ENCODE assay signal across 28 cellular contexts in genomic region chr2:6652271-6652670, GRCh38.
"Had no signal": no experiment of that assay in that cellular context is flagged by ENCODE, and none has a peak within 500 bp of the region (broad histone marks: within the 10 kb centered on the region; RNA-seq: fewer than 3 reads in every experiment).

No MANE protein-coding gene starts in this region.

- H3K9me3 ChIP-seq: ascending aorta, esophagus muscularis mucosa, gastrocnemius medialis had no signal

- H3K36me3 ChIP-seq: ascending aorta, brain microvascular endothelial cell, esophagus muscularis mucosa, gastrocnemius medialis had no signal

- H3K27me3 Mint-ChIP-seq: activated CD4-positive, alpha-beta T cell treated with anti-CD3 and anti-CD28 coated beads, Interleukin-2, amount 10 ng/mL, durations not matched to agents 24 days and 14 days; activated CD8-positive, alpha-beta memory T cell treated with anti-CD3 and anti-CD28 coated beads, Interleukin-2, amount 10 ng/mL, durations not matched to agents 7 days and 5 days; activated naive CD4-positive, alpha-beta T cell treated with anti-CD3 and anti-CD28 coated beads, Interleukin-2, amount 10 ng/mL, durations not matched to agents 7 days and 5 days; activated naive CD8-positive, alpha-beta T cell treated with anti-CD3 and anti-CD28 coated beads, Interleukin-2, amount 10 ng/mL, durations not matched to agents 7 days and 5 days; dendritic cell treated with granulocyte-macrophage colony-stimulating factor and Interleukin-4, amounts not matched to agents 40 ng/mL and 50 ng/mL, for 4 days had no signal

- ATAC-seq: activated CD4-positive, alpha-beta T cell treated with anti-CD3 and anti-CD28 coated beads for 36 hours; activated CD8-positive, alpha-beta memory T cell treated with anti-CD3 and anti-CD28 coated beads, Interleukin-2, amount 10 ng/mL, durations not matched to agents 7 days and 5 days; activated CD8-positive, alpha-beta T cell treated with anti-CD3 and anti-CD28 coated beads, Interleukin-2, amount 10 ng/mL, durations not matched to agents 7 days and 5 days; activated naive CD4-positive, alpha-beta T cell treated with anti-CD3 and anti-CD28 coated beads, Interleukin-2, amount 50 U/mL, for 72 hours; activated T-cell treated with anti-CD3 and anti-CD28 coated beads, Interleukin-2, amount 50 U/mL, for 72 hours; foreskin keratinocyte; gastrocnemius medialis had no signal

- H3K4me3 Mint-ChIP-seq: activated CD4-positive, alpha-beta memory T cell treated with anti-CD3 and anti-CD28 coated beads for 36 hours; activated CD4-positive, alpha-beta T cell treated with anti-CD3 and anti-CD28 coated beads for 36 hours; activated CD4-positive, alpha-beta T cell treated with anti-CD3 and anti-CD28 coated beads, Interleukin-2, amount 10 ng/mL, durations not matched to agents 24 days and 14 days; activated CD8-positive, alpha-beta memory T cell treated with anti-CD3 and anti-CD28 coated beads, Interleukin-2, amount 10 ng/mL, durations not matched to agents 7 days and 5 days; activated CD8-positive, alpha-beta T cell treated with anti-CD3 and anti-CD28 coated beads, Interleukin-2, amount 10 ng/mL, durations not matched to agents 7 days and 5 days; activated naive CD4-positive, alpha-beta T cell treated with anti-CD3 and anti-CD28 coated beads, Interleukin-2, amount 10 ng/mL, durations not matched to agents 7 days and 5 days; activated naive CD8-positive, alpha-beta T cell treated with anti-CD3 and anti-CD28 coated beads, Interleukin-2, amount 10 ng/mL, durations not matched to agents 7 days and 5 days; activated T-cell treated with anti-CD3 and anti-CD28 coated beads, Interleukin-2, amount 50 U/mL, for 72 hours; central memory CD8-positive, alpha-beta T cell; dendritic cell treated with granulocyte-macrophage colony-stimulating factor and Interleukin-4, amounts not matched to agents 40 ng/mL and 50 ng/mL, for 4 days; endodermal cell had no signal

- H3K4me1 Mint-ChIP-seq: activated CD4-positive, alpha-beta T cell treated with anti-CD3 and anti-CD28 coated beads for 36 hours; activated CD4-positive, alpha-beta T cell treated with anti-CD3 and anti-CD28 coated beads, Interleukin-2, amount 10 ng/mL, durations not matched to agents 24 days and 14 days; activated CD8-positive, alpha-beta memory T cell treated with anti-CD3 and anti-CD28 coated beads, Interleukin-2, amount 10 ng/mL, durations not matched to agents 7 days and 5 days; activated naive CD4-positive, alpha-beta T cell treated with anti-CD3 and anti-CD28 coated beads, Interleukin-2, amount 10 ng/mL, durations not matched to agents 7 days and 5 days; activated naive CD8-positive, alpha-beta T cell treated with anti-CD3 and anti-CD28 coated beads, Interleukin-2, amount 10 ng/mL, durations not matched to agents 7 days and 5 days; central memory CD8-positive, alpha-beta T cell; endodermal cell had no signal

- H3K9me3 Mint-ChIP-seq: activated CD4-positive, alpha-beta memory T cell treated with anti-CD3 and anti-CD28 coated beads for 36 hours; activated CD4-positive, alpha-beta T cell treated with anti-CD3 and anti-CD28 coated beads, Interleukin-2, amount 10 ng/mL, durations not matched to agents 24 days and 14 days; activated naive CD4-positive, alpha-beta T cell treated with anti-CD3 and anti-CD28 coated beads, Interleukin-2, amount 10 ng/mL, durations not matched to agents 7 days and 5 days; activated naive CD4-positive, alpha-beta T cell treated with anti-CD3 and anti-CD28 coated beads, Interleukin-2, amount 50 U/mL, for 72 hours; activated naive CD8-positive, alpha-beta T cell treated with anti-CD3 and anti-CD28 coated beads, Interleukin-2, amount 10 ng/mL, durations not matched to agents 7 days and 5 days; activated T-cell treated with anti-CD3 and anti-CD28 coated beads, Interleukin-2, amount 50 U/mL, for 72 hours; central memory CD8-positive, alpha-beta T cell; dendritic cell treated with granulocyte-macrophage colony-stimulating factor and Interleukin-4, amounts not matched to agents 40 ng/mL and 50 ng/mL, for 4 days; endodermal cell had no signal

- DNase-seq: activated CD4-positive, alpha-beta memory T cell treated with anti-CD3 and anti-CD28 coated beads for 36 hours; activated CD4-positive, alpha-beta T cell treated with anti-CD3 and anti-CD28 coated beads for 36 hours; activated CD4-positive, alpha-beta T cell treated with anti-CD3 and anti-CD28 coated beads, Interleukin-2, amount 10 ng/mL, durations not matched to agents 24 days and 14 days; activated CD4-positive, CD25-positive, alpha-beta regulatory T cell; activated CD4-positive, CD25-positive, alpha-beta regulatory T cell treated with anti-CD3 and anti-CD28 coated beads, Interleukin-2, amount 50 U/mL, for 72 hours; activated CD8-positive, alpha-beta memory T cell treated with anti-CD3 and anti-CD28 coated beads, Interleukin-2, amount 10 ng/mL, durations not matched to agents 7 days and 5 days; activated CD8-positive, alpha-beta memory T cell treated with anti-CD3 and anti-CD28 coated beads, Interleukin-2, amount 50 U/mL, for 4 hours; activated CD8-positive, alpha-beta T cell treated with anti-CD3 and anti-CD28 coated beads, Interleukin-2, amount 10 ng/mL, durations not matched to agents 7 days and 5 days; activated gamma-delta T cell; activated naive CD4-positive, alpha-beta T cell; activated naive CD4-positive, alpha-beta T cell treated with anti-CD3 and anti-CD28 coated beads, Interleukin-2, amount 10 ng/mL, durations not matched to agents 7 days and 5 days; activated naive CD8-positive, alpha-beta T cell treated with anti-CD3 and anti-CD28 coated beads, Interleukin-2, amount 10 ng/mL, durations not matched to agents 7 days and 5 days; activated T-cell treated with anti-CD3 and anti-CD28 coated beads, Interleukin-2, amount 50 U/mL, for 1 hour; activated T-cell treated with anti-CD3 and anti-CD28 coated beads, Interleukin-2, amount 50 U/mL, for 72 hours; brain microvascular endothelial cell; dorsolateral prefrontal cortex; effector memory CD4-positive, alpha-beta T cell; endodermal cell; erythroblast; foreskin keratinocyte; gastrocnemius medialis; T-helper 2 cell had no signal

- H3K27ac ChIP-seq: ascending aorta, brain microvascular endothelial cell, coronary artery, dorsolateral prefrontal cortex, esophagus muscularis mucosa, foreskin keratinocyte, gastrocnemius medialis had no signal

- H3K4me3 ChIP-seq: ascending aorta, coronary artery, dorsolateral prefrontal cortex, esophagus muscularis mucosa, gastrocnemius medialis had no signal

- H3K27me3 ChIP-seq: ascending aorta, brain microvascular endothelial cell, foreskin keratinocyte, gastrocnemius medialis had no signal

- H3K36me3 Mint-ChIP-seq: activated CD4-positive, alpha-beta memory T cell treated with anti-CD3 and anti-CD28 coated beads for 36 hours; activated CD8-positive, alpha-beta memory T cell treated with anti-CD3 and anti-CD28 coated beads, Interleukin-2, amount 10 ng/mL, durations not matched to agents 7 days and 5 days; activated naive CD4-positive, alpha-beta T cell treated with anti-CD3 and anti-CD28 coated beads, Interleukin-2, amount 10 ng/mL, durations not matched to agents 7 days and 5 days; activated naive CD4-positive, alpha-beta T cell treated with anti-CD3 and anti-CD28 coated beads, Interleukin-2, amount 50 U/mL, for 72 hours; activated naive CD8-positive, alpha-beta T cell treated with anti-CD3 and anti-CD28 coated beads, Interleukin-2, amount 10 ng/mL, durations not matched to agents 7 days and 5 days had no signal

- H3K27ac Mint-ChIP-seq: activated CD4-positive, alpha-beta memory T cell treated with anti-CD3 and anti-CD28 coated beads for 36 hours; activated CD4-positive, alpha-beta T cell treated with anti-CD3 and anti-CD28 coated beads for 36 hours; activated CD4-positive, alpha-beta T cell treated with anti-CD3 and anti-CD28 coated beads, Interleukin-2, amount 10 ng/mL, durations not matched to agents 24 days and 14 days; activated CD8-positive, alpha-beta memory T cell treated with anti-CD3 and anti-CD28 coated beads, Interleukin-2, amount 10 ng/mL, durations not matched to agents 7 days and 5 days; activated CD8-positive, alpha-beta T cell treated with anti-CD3 and anti-CD28 coated beads, Interleukin-2, amount 10 ng/mL, durations not matched to agents 7 days and 5 days; activated naive CD4-positive, alpha-beta T cell treated with anti-CD3 and anti-CD28 coated beads, Interleukin-2, amount 10 ng/mL, durations not matched to agents 7 days and 5 days; activated naive CD4-positive, alpha-beta T cell treated with anti-CD3 and anti-CD28 coated beads, Interleukin-2, amount 50 U/mL, for 72 hours; activated naive CD8-positive, alpha-beta T cell treated with anti-CD3 and anti-CD28 coated beads, Interleukin-2, amount 10 ng/mL, durations not matched to agents 7 days and 5 days; activated T-cell treated with anti-CD3 and anti-CD28 coated beads, Interleukin-2, amount 50 U/mL, for 72 hours; dendritic cell treated with granulocyte-macrophage colony-stimulating factor and Interleukin-4, amounts not matched to agents 40 ng/mL and 50 ng/mL, for 4 days; endodermal cell had no signal

- H3K4me1 ChIP-seq: ascending aorta, esophagus muscularis mucosa, foreskin keratinocyte had no signal
